ENCODE assay signal across 14 cellular contexts in genomic region chr6:142313284-142313683, GRCh38. TPM values are rescaled to one million over a fixed set of nuclear protein-coding genes. Genes with fewer than 3 reads are reported as not detected.
DNase-seq lines count a peak whose midpoint lies in the region; ATAC-seq, FAIRE-seq and TF ChIP-seq lines count a peak whose summit lies in the region.
"Had no signal": no experiment of that assay in that cellular context is flagged by ENCODE, and none has a peak within 500 bp of the region (broad histone marks: within the 10 kb centered on the region; RNA-seq: fewer than 3 reads in every experiment).

No MANE protein-coding gene starts in this region.

- H3K27me3 ChIP-seq in bronchial epithelial cell (ENCODE audit: control insufficient read depth, insufficient read depth, low read length) = no peaks in the 10 kb centered on the region
- H3K27me3 ChIP-seq: tibial nerve had no signal

- H3K4me3 ChIP-seq in bronchial epithelial cell (ENCODE audit: low read depth, low read length) = no peak overlapping the region
- H3K4me3 ChIP-seq: tibial nerve had no signal

- FAIRE-seq in HTR-8/SVneo (lab: Jason Lieb, UNC) (peak; percentile 42), bronchial epithelial cell (lab: Jason Lieb, UNC) (no peak)
- FAIRE-seq: GM12891, GM19239 had no signal

- no peak overlapping the region for H3K4me3 Mint-ChIP-seq in T-helper 17 cell
- H3K4me3 Mint-ChIP-seq: brain had no signal

- no peak for TF ChIP-seq CTCF in bronchial epithelial cell (IDR thresholded peaks at IDR 0.05; ENCODE audit: insufficient read depth, low read length, severe bottlenecking)

- H3K9me3 ChIP-seq in T-helper 17 cell (ENCODE audit: control insufficient read depth, low read length, poor library complexity, severe bottlenecking) = no peaks in the 10 kb centered on the region
- H3K9me3 ChIP-seq: tibial nerve had no signal

- no peak overlapping the region for H3K27ac Mint-ChIP-seq in T-helper 17 cell
- H3K27ac Mint-ChIP-seq: brain had no signal

- H3K27me3 Mint-ChIP-seq in T-helper 17 cell = peaks cover 20% of the 10 kb centered on the region

- peaks cover 3% of the 10 kb centered on the region for H3K4me1 Mint-ChIP-seq in T-helper 17 cell
- H3K4me1 Mint-ChIP-seq: brain had no signal

- ATAC-seq in left lobe of liver (peak; percentile 51), T-helper 17 cell (no peak)

- peak; percentile 11 for DNase-seq in A172 (ENCODE audit: low spot score)
- no peak for DNase-seq in HTR-8/SVneo (ENCODE audit: insufficient read length, low spot score)
- DNase-seq in bronchial epithelial cell (ENCODE audit: low read depth) = peak; percentile 89
- no peak for DNase-seq in left lobe of liver (ENCODE audit: low spot score)
- no peak for DNase-seq in HuH-7 (ENCODE audit: low spot score)
- no peak for DNase-seq in COLO829 (ENCODE audit: low spot score)
- no peak for DNase-seq in T-helper 17 cell
- no peak for DNase-seq in C1 segment of cervical spinal cord (lab: John Stamatoyannopoulos, UW)
- DNase-seq: activated CD4-positive, alpha-beta T cell treated with anti-CD3 and anti-CD28 coated beads for 1 hour; DMS79 treated with DMSO at 0.1 percent for 48 hours had no signal

- H3K36me3 ChIP-seq in bronchial epithelial cell (ENCODE audit: control insufficient read depth, insufficient read depth, low read length) = no peaks in the 10 kb centered on the region
- H3K36me3 ChIP-seq: tibial nerve had no signal

- H3K36me3 Mint-ChIP-seq in T-helper 17 cell (ENCODE audit: low read depth) = peaks cover 3% of the 10 kb centered on the region
- H3K36me3 Mint-ChIP-seq: brain had no signal

RNA-seq across cellular contexts. Expression of gene ADGRG6, which starts 11.5 kb away (rescaled TPM):
- total RNA-seq in A172 (2014; rRNA removed; shearing (Covaris generic)) = 25.0 and 31.0 TPM in 2 replicates
- total RNA-seq in bronchial epithelial cell (12.4 and 20.1 TPM in 2 replicates), left lobe of liver (84.4 TPM), T-helper 17 cell (under 1 TPM; 0.18 to 0.25 TPM)

Comparison
In these comparisons a context has a peak if more than half of its experiments do, and no peak if none do; other contexts are left out.
1. DNase-seq: peak in A172 (single experiment) and bronchial epithelial cell (single experiment); none in HTR-8/SVneo (single experiment), left lobe of liver (single experiment), HuH-7 (single experiment), COLO829 (single experiment), T-helper 17 cell (0 of 3) and C1 segment of cervical spinal cord (0 of 14).
2. RNA of gene ADGRG6, which starts 11.5 kb away (total RNA-seq): 84.4 TPM in left lobe of liver (single experiment), 25.0 to 31.0 TPM in A172 and 12.4 to 20.1 TPM in bronchial epithelial cell; 0.18 to 0.25 TPM in T-helper 17 cell; every median in the first group is over 10 times any median in the second.